Comparison of ENCODE assay signal across 1 cellular context in the genomic region with DNA sequence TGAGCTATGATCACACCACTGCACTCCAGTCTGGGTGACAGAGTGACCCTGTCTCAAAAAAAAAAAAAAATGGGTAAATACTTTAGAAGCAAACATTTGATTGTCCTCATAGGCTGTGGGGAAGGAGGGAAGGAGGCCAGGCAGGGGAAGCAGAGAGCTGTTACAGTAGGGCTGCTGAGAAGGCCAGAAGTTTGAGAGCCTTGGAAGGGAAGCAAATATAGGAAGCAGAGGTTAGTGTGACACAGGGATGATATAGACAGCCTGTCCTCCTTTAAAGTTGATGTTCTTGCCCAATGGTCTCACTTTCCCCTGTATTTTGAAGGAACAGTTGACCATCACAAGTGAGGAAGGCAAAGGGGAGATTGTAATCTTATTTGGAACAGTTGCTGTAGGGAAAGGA.
TF ChIP-seq lines count a peak whose summit lies in the region.

No MANE protein-coding gene starts in this region.

TF ChIP-seq in K562, 482 proteins besides CTCF, POLR2A, EP300 and RAD21:
- TF ChIP-seq ZNF23 (CRISPR knock-in tag; IDR thresholded peaks at IDR 0.05) (no peak), ZNF253 (CRISPR knock-in tag; conservative IDR thresholded peaks at IDR 0.05) (no peak), ZEB2 (IDR thresholded peaks at IDR 0.05) (no peak), ZNF184 (CRISPR knock-in tag; IDR thresholded peaks at IDR 0.05) (no peak), GABPB1 (CRISPR knock-in tag; IDR thresholded peaks at IDR 0.05) (no peak), ZNF197 (CRISPR knock-in tag; IDR thresholded peaks at IDR 0.05; ENCODE audit: low read depth) (no peak), MAFK (IDR thresholded peaks at IDR 0.05; ENCODE audit: low read length) (no peak)
